Comparison of ENCODE assay signal across 9 cellular contexts in the genomic region with DNA sequence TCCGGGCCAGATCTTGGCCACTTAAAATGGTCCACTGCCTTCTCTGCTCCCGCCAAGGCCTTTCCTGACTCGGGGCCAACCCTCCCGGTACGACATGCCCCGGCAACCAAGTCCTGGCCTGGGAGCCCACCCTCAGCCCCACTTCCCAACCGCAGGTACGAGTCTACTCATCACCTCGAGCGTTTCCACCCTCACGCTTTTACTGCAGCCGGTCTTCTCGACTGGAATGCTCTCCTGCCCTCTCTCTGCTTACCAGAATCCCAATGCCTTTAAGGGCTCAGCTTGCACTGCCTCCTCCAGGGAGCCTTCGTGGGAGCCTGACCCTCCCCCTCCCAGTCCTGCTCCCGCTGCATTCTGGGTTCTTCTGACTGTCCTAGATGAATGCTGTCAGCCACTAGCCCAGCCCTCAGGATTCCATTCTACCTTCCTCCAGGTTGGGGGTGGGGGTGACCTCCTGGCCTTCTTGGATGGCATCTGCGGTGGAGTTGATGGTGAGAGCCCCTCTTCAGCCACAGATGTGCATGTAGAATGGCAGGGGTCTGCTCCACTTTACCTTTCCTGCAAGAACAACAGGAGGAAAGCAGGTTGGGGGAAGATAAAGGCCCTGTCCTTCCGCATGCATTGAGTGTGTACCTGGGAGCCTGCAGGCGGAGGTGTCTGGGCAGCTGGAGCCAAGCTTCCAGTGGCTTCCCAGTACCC. TPM values are rescaled to one million over a fixed set of nuclear protein-coding genes. Genes with fewer than 3 reads are reported as not detected.
A peak's percentile ranks its signal among the peaks of the same experiment; 100 is the strongest.
DNase-seq lines count a peak whose midpoint lies in the region; ATAC-seq and TF ChIP-seq lines count a peak whose summit lies in the region.
"Had no signal": no experiment of that assay in that cellular context is flagged by ENCODE, and none has a peak within 500 bp of the region (broad histone marks: within the 10 kb centered on the region; RNA-seq: fewer than 3 reads in every experiment).

No MANE protein-coding gene starts in this region.

- H3K9me3 ChIP-seq in MG63 = no peaks in the 10 kb centered on the region
- no peaks in the 10 kb centered on the region for H3K9me3 ChIP-seq in colonic mucosa

- H3K27me3 ChIP-seq in MG63 (no peaks in the 10 kb centered on the region), colonic mucosa (no peaks in the 10 kb centered on the region)

- H3K27ac Mint-ChIP-seq in mesothelial cell of epicardium = peak overlapping the region; percentile 92

- H3K27ac ChIP-seq in 22Rv1 = peak overlapping the region; percentile 96
- peak overlapping the region; percentile 99 for H3K27ac ChIP-seq in colonic mucosa

- H3K4me1 Mint-ChIP-seq in mesothelial cell of epicardium = peaks cover 53% of the 10 kb centered on the region

- H3K4me1 ChIP-seq in colonic mucosa = peaks cover 20% of the 10 kb centered on the region

- H3K9ac ChIP-seq in colonic mucosa (ENCODE audit: low read depth in 2 of 2, low read length in 2 of 2) = peak overlapping the region; percentile 58 to 64

- DNase-seq in MG63 (peak; percentile 18), colonic mucosa (peak; percentile 47), mesothelial cell of epicardium (ENCODE audit: low spot score in 2 of 2, unreplicated experiment in 2 of 2) (no peak), GM13976 (ENCODE audit: low spot score) (no peak), NCI-H2171 (lab: John Stamatoyannopoulos, UW) (no peak)

- no peaks in the 10 kb centered on the region for H3K9me3 Mint-ChIP-seq in mesothelial cell of epicardium

- no peak overlapping the region for H3K4me3 ChIP-seq in MG63
- no peak overlapping the region for H3K4me3 ChIP-seq in colonic mucosa

- intact Hi-C loops in colonic mucosa (cut with DNase I) = no loop called here

- no peaks in the 10 kb centered on the region for H3K36me3 Mint-ChIP-seq in mesothelial cell of epicardium

- H3K36me3 ChIP-seq in MG63 = no peaks in the 10 kb centered on the region
- H3K36me3 ChIP-seq in colonic mucosa = no peaks in the 10 kb centered on the region

- in situ Hi-C loops in GM13976 (cut with MboI; ENCODE audit: low sequenced_read_pairs, unreplicated experiment) = no loop called here

- no peak for TF ChIP-seq CTCF in 22Rv1 (IDR thresholded peaks at IDR 0.05)
- no peak for TF ChIP-seq CTCF in colonic mucosa (IDR thresholded peaks at IDR 0.05)
- TF ChIP-seq CTCF in mesothelial cell of epicardium (IDR thresholded peaks at IDR 0.05; ENCODE audit: unreplicated experiment) = no peak
- TF ChIP-seq CTCF in GM13976 (IDR thresholded peaks at IDR 0.05; ENCODE audit: borderline replicate concordance, control extremely low read depth, extremely low read depth, insufficient read depth, missing control alignments) = no peak

- ATAC-seq in HG02885 (IDR thresholded peaks at IDR 0.05; ENCODE audit: poor library complexity, unreplicated experiment) = no peak
- no peak for ATAC-seq in HG03108 (IDR thresholded peaks at IDR 0.05; ENCODE audit: unreplicated experiment)

- no peaks in the 10 kb centered on the region for H3K27me3 Mint-ChIP-seq in mesothelial cell of epicardium (ENCODE audit: low read depth)

- H3K4me3 Mint-ChIP-seq in mesothelial cell of epicardium = peak overlapping the region; percentile 66

RNA-seq across cellular contexts. Expression of a gene that starts 1.1 kb away (rescaled TPM):
- 8.4 TPM in 2 replicates for total RNA-seq in MG63 (2014; rRNA removed; shearing (Covaris generic); ENCODE audit: low replicate concordance)
- total RNA-seq in colonic mucosa (10 to 100 TPM; 11.2 to 26.6 TPM), mesothelial cell of epicardium (42.7 to 44.7 TPM (median 43.9 TPM) in 3 replicates)

RNA-seq across cellular contexts. Expression of a gene that starts 37.9 kb away (rescaled TPM):
- total RNA-seq in MG63 (2014; rRNA removed; shearing (Covaris generic); ENCODE audit: low replicate concordance) = not detected in 2 replicates
- total RNA-seq in colonic mucosa (not detected), mesothelial cell of epicardium (not detected in 3 replicates)
- total RNA-seq: glomerular endothelial cell had no signal

RNA-seq across cellular contexts. Expression of a gene that starts 47.0 kb away (rescaled TPM):
- 0.32 and 0.40 TPM in 2 replicates for total RNA-seq in MG63 (2014; rRNA removed; shearing (Covaris generic); ENCODE audit: low replicate concordance)
- total RNA-seq in colonic mucosa (1 to 10 TPM; 2.8 to 6.1 TPM), mesothelial cell of epicardium (10.2 to 12.7 TPM (median 12.3 TPM) in 3 replicates)

RNA-seq across cellular contexts. Expression of a gene that starts 47.0 kb away (rescaled TPM):
- total RNA-seq in MG63 (2014; rRNA removed; shearing (Covaris generic); ENCODE audit: low replicate concordance) = 11.4 and 19.4 TPM in 2 replicates
- total RNA-seq in colonic mucosa (100 to 1,000 TPM in 1 of 2 donors, 10 to 100 TPM in 1; 84.2 to 106 TPM), mesothelial cell of epicardium (70.8 to 71.5 TPM (median 71.1 TPM) in 3 replicates)

Comparison
In these comparisons a context has a peak if more than half of its experiments do, and no peak if none do; other contexts are left out.
1. DNase-seq: peak in MG63 (single experiment) and colonic mucosa (single experiment); none in mesothelial cell of epicardium (0 of 2), GM13976 (single experiment) and NCI-H2171 (single experiment).